Comparison of ENCODE assay signal across 2 cellular contexts in genomic region chr10:99929360-99929759, GRCh38.
TF ChIP-seq lines count a peak whose summit lies in the region.

No MANE protein-coding gene starts in this region.

TF ChIP-seq in HCT116, 20 proteins besides CTCF, POLR2A, EP300 and RAD21 (continued from another document):
- TF ChIP-seq MAX (IDR thresholded peaks at IDR 0.05) (no peak), CBX3 (IDR thresholded peaks at IDR 0.05; ENCODE audit: low read depth) (no peak), JUND (IDR thresholded peaks at IDR 0.05) (no peak), EZH2 (IDR thresholded peaks at IDR 0.05) (no peak), REST (IDR thresholded peaks at IDR 0.05; ENCODE audit: low read depth) (no peak), SRF (IDR thresholded peaks at IDR 0.05; ENCODE audit: low read depth) (no peak), ZFX (IDR thresholded peaks at IDR 0.05) (no peak), ATF3 (IDR thresholded peaks at IDR 0.05) (no peak), ZNF274 (IDR thresholded peaks at IDR 0.05; ENCODE audit: low read depth, low read length) (no peak), ELF1 (IDR thresholded peaks at IDR 0.05; ENCODE audit: borderline replicate concordance, low read depth) (no peak), YY1 (IDR thresholded peaks at IDR 0.05; ENCODE audit: extremely low read depth, insufficient replicate concordance, low read depth, low read length) (no peak), ZBTB33 (IDR thresholded peaks at IDR 0.05; ENCODE audit: extremely low read depth, insufficient replicate concordance, low read length) (no peak), CEBPB (IDR thresholded peaks at IDR 0.05; ENCODE audit: low read depth) (no peak), POLR2AphosphoS5 (IDR thresholded peaks at IDR 0.05; ENCODE audit: low read depth, low read length) (no peak), TCF7L2 (IDR thresholded peaks at IDR 0.05; ENCODE audit: borderline replicate concordance, extremely low read depth, insufficient read depth, insufficient read length) (no peak), FOSL1 (IDR thresholded peaks at IDR 0.05; ENCODE audit: low read depth) (no peak), EZH2phosphoT487 (IDR thresholded peaks at IDR 0.05; ENCODE audit: borderline replicate concordance) (no peak)

TF ChIP-seq in liver, 16 proteins besides CTCF, POLR2A, EP300 and RAD21 (continued from another document):
- no peak for TF ChIP-seq HNF4A (conservative IDR thresholded peaks at IDR 0.05)
- TF ChIP-seq TAF1 (conservative IDR thresholded peaks at IDR 0.05): no peak
- no peak for TF ChIP-seq FOXA2 (IDR thresholded peaks at IDR 0.05)
